Comparison of ENCODE assay signal across 18 cellular contexts in the genomic region with DNA sequence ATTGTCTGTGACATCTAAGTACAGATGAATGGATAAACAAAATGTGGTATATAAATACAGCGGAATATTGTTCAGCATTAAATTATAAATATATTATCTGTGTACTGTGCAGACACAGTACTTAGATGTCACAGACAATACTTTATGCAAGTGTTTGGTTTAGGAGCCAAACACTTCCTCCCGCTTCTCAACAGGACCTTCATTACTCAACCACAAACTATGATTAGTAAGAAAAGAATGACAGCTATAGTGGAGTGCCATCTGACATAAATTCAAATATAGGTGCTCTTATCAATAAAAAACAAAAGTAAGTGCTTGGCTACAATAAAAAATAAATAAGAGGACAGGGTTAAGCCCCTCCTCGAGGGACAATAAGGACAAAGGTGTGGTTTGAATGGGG. TPM values are rescaled to one million over a fixed set of nuclear protein-coding genes. Genes with fewer than 3 reads are reported as not detected.
DNase-seq lines count a peak whose midpoint lies in the region; ATAC-seq and TF ChIP-seq lines count a peak whose summit lies in the region.
"Had no signal": no experiment of that assay in that cellular context is flagged by ENCODE, and none has a peak within 500 bp of the region (broad histone marks: within the 10 kb centered on the region; RNA-seq: fewer than 3 reads in every experiment).

No MANE protein-coding gene starts in this region.

- peak overlapping the region; percentile 69 for H3K4me2 ChIP-seq in OCI-LY3 (ENCODE audit: low read length)

- no peaks in the 10 kb centered on the region for H3K36me3 ChIP-seq in OCI-LY3 (replicated peaks; ENCODE audit: low read depth, low read length)

- H3K9ac ChIP-seq in OCI-LY3 (ENCODE audit: low read length) = no peak overlapping the region

- H3K4me3 Mint-ChIP-seq in activated CD4-positive, alpha-beta T cell treated with anti-CD3 and anti-CD28 coated beads, Interleukin-2, amount 10 ng/mL, durations not matched to agents 7 days and 5 days = no peak overlapping the region
- H3K4me3 Mint-ChIP-seq in progenitor cell of endocrine pancreas (ENCODE audit: low read depth) = no peak overlapping the region
- H3K4me3 Mint-ChIP-seq: brain; CD4-positive, CD25-positive, alpha-beta regulatory T cell had no signal

- H3K27ac ChIP-seq in OCI-LY3 (ENCODE audit: low read length) = peak overlapping the region; percentile 39
- H3K27ac ChIP-seq: epithelial cell of prostate had no signal

- H3K27ac Mint-ChIP-seq in activated CD4-positive, alpha-beta T cell treated with anti-CD3 and anti-CD28 coated beads, Interleukin-2, amount 10 ng/mL, durations not matched to agents 7 days and 5 days = peak overlapping the region; percentile 65
- peak overlapping the region; percentile 57 for H3K27ac Mint-ChIP-seq in progenitor cell of endocrine pancreas
- H3K27ac Mint-ChIP-seq: activated naive CD4-positive, alpha-beta T cell treated with anti-CD3 and anti-CD28 coated beads, Interleukin-2, amount 50 U/mL, for 72 hours; brain had no signal

- POLR2A ChIA-PET in activated CD4-positive, alpha-beta T cell treated with anti-CD3 and anti-CD28 coated beads, Interleukin-2, amount 10 ng/mL, durations not matched to agents 7 days and 5 days (lab: Charles Lee) = no interaction called here

- CTCF ChIA-PET in activated CD4-positive, alpha-beta T cell treated with anti-CD3 and anti-CD28 coated beads, Interleukin-2, amount 10 ng/mL, durations not matched to agents 7 days and 5 days (lab: Charles Lee) = interaction anchor here (0.6 to 1.4 kb wide), 2 partner anchors 9 to 18 kb away, joined by 3 read pairs; no protein-coding TSS in a partner anchor

- H3K27me3 Mint-ChIP-seq in activated CD4-positive, alpha-beta T cell treated with anti-CD3 and anti-CD28 coated beads, Interleukin-2, amount 10 ng/mL, durations not matched to agents 7 days and 5 days = no peaks in the 10 kb centered on the region
- H3K27me3 Mint-ChIP-seq in progenitor cell of endocrine pancreas = no peaks in the 10 kb centered on the region
- H3K27me3 Mint-ChIP-seq: CD4-positive, CD25-positive, alpha-beta regulatory T cell had no signal

- no peak for DNase-seq in activated CD4-positive, alpha-beta T cell treated with anti-CD3 and anti-CD28 coated beads, Interleukin-2, amount 10 ng/mL, durations not matched to agents 7 days and 5 days
- DNase-seq in activated CD4-positive, alpha-beta T cell treated with anti-CD3 and anti-CD28 coated beads for 4 hours = no peak
- DNase-seq in progenitor cell of endocrine pancreas (ENCODE audit: low spot score, unreplicated experiment) = no peak
- no peak for DNase-seq in activated naive CD4-positive, alpha-beta T cell treated with anti-CD3 and anti-CD28 coated beads, Interleukin-2, amount 50 U/mL, for 16 hours
- DNase-seq: DMS153, left ventricle myocardium superior, NCI-H1436 treated with DMSO at 0.1 percent for 48 hours, NCI-H345, right cardiac atrium, Right ventricle myocardium superior had no signal

- peaks cover 3% of the 10 kb centered on the region for H3K9me3 Mint-ChIP-seq in activated CD4-positive, alpha-beta T cell treated with anti-CD3 and anti-CD28 coated beads, Interleukin-2, amount 10 ng/mL, durations not matched to agents 7 days and 5 days
- no peaks in the 10 kb centered on the region for H3K9me3 Mint-ChIP-seq in progenitor cell of endocrine pancreas (ENCODE audit: low read depth)
- H3K9me3 Mint-ChIP-seq: activated naive CD4-positive, alpha-beta T cell treated with anti-CD3 and anti-CD28 coated beads, Interleukin-2, amount 50 U/mL, for 72 hours; brain; CD4-positive, CD25-positive, alpha-beta regulatory T cell had no signal

- TF ChIP-seq CTCF in OCI-LY3 (IDR thresholded peaks at IDR 0.05; ENCODE audit: low read depth, low read length) (no peak), progenitor cell of endocrine pancreas (IDR thresholded peaks at IDR 0.05; ENCODE audit: unreplicated experiment) (no peak)

- no peaks in the 10 kb centered on the region for H3K79me2 ChIP-seq in OCI-LY3 (ENCODE audit: low read length)

- H3K36me3 Mint-ChIP-seq in activated CD4-positive, alpha-beta T cell treated with anti-CD3 and anti-CD28 coated beads, Interleukin-2, amount 10 ng/mL, durations not matched to agents 7 days and 5 days (ENCODE audit: low read depth) = no peaks in the 10 kb centered on the region
- no peaks in the 10 kb centered on the region for H3K36me3 Mint-ChIP-seq in progenitor cell of endocrine pancreas (ENCODE audit: insufficient read depth)
- H3K36me3 Mint-ChIP-seq: CD4-positive, CD25-positive, alpha-beta regulatory T cell had no signal

- ATAC-seq in HG02885 (IDR thresholded peaks at IDR 0.05; ENCODE audit: poor library complexity, unreplicated experiment) = peak; percentile 31
- no peak for ATAC-seq in HG02970 (IDR thresholded peaks at IDR 0.05; ENCODE audit: low FRiP score, unreplicated experiment)
- no peak for ATAC-seq in GM18505 (IDR thresholded peaks at IDR 0.05; ENCODE audit: unreplicated experiment)
- ATAC-seq: left ventricle myocardium superior, right cardiac atrium had no signal

- peak overlapping the region; percentile 46 for H3K4me3 ChIP-seq in OCI-LY3 (ENCODE audit: low read length)

- TF ChIP-seq POLR2A in GM18505 (IDR thresholded peaks at IDR 0.05; ENCODE audit: borderline replicate concordance, extremely low read depth, insufficient read depth, insufficient read length) = no peak

- no peaks in the 10 kb centered on the region for H3K9me3 ChIP-seq in OCI-LY3 (ENCODE audit: insufficient read depth, low read length)

- peaks cover 28% of the 10 kb centered on the region for H3K4me1 Mint-ChIP-seq in activated CD4-positive, alpha-beta T cell treated with anti-CD3 and anti-CD28 coated beads, Interleukin-2, amount 10 ng/mL, durations not matched to agents 7 days and 5 days
- H3K4me1 Mint-ChIP-seq in progenitor cell of endocrine pancreas (ENCODE audit: low read depth) = peaks cover 5% of the 10 kb centered on the region

- H3K4me1 ChIP-seq in OCI-LY3 (ENCODE audit: low read length) = peaks cover 28% of the 10 kb centered on the region

- no peak overlapping the region for H2AFZ ChIP-seq in OCI-LY3 (ENCODE audit: low read depth, low read length)

- no peaks in the 10 kb centered on the region for H4K20me1 ChIP-seq in OCI-LY3 (ENCODE audit: insufficient read depth, low read length)

- no peaks in the 10 kb centered on the region for H3K27me3 ChIP-seq in OCI-LY3 (ENCODE audit: low read depth, low read length)

RNA-seq across cellular contexts. Expression of a gene that starts 38.9 kb away (rescaled TPM):
- 10 to 100 TPM; 36.0 to 36.2 TPM for total RNA-seq in activated CD4-positive, alpha-beta T cell treated with anti-CD3 and anti-CD28 coated beads, Interleukin-2, amount 10 ng/mL, durations not matched to agents 7 days and 5 days
- total RNA-seq in progenitor cell of endocrine pancreas = 42.4 and 47.5 TPM in 2 replicates

RNA-seq across cellular contexts. Expression of a gene that starts 45.9 kb away (rescaled TPM):
- under 1 TPM; 0.17 to 0.29 TPM for total RNA-seq in activated CD4-positive, alpha-beta T cell treated with anti-CD3 and anti-CD28 coated beads, Interleukin-2, amount 10 ng/mL, durations not matched to agents 7 days and 5 days
- 1.2 and 1.4 TPM in 2 replicates for total RNA-seq in progenitor cell of endocrine pancreas
